ENCODE assay signal across 10 cellular contexts in the genomic region with DNA sequence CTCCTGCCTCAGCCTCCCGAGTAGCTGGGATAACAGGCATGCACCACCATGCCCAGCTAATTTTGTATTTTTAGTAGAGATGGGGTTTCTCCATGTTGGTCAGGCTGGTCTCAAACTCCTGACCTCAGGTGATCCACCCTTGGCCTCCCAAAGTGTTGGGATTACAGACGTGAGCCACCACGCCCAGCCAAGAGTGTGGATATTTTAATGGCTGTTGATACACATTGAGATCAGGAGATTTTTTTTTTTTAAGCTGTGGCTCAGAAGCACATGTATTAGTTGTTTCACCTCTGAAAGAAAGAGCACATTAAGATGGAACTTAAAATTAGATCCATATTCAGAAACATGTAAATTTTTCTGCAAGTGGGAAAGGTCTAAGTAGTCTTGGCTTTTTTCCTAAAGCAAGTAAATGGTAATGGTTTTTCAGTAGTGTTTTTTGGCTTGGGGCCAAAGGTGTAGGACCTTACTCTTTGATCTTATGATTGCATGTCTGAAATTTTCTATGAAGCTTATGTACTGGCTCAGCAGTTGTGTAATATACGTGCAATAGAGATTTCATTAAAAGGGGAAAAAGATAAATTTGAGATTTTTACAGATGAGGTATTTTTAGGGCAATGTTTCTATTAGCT. TPM values are rescaled to one million over a fixed set of nuclear protein-coding genes. Genes with fewer than 3 reads are reported as not detected.
DNase-seq lines count a peak whose midpoint lies in the region; ATAC-seq, FAIRE-seq and TF ChIP-seq lines count a peak whose summit lies in the region.
"Had no signal": no experiment of that assay in that cellular context is flagged by ENCODE, and none has a peak within 500 bp of the region (broad histone marks: within the 10 kb centered on the region; RNA-seq: fewer than 3 reads in every experiment).

No MANE protein-coding gene starts in this region.

- no peaks in the 10 kb centered on the region for H3K27me3 ChIP-seq in pancreas

- H3K36me3 ChIP-seq in pancreas: no peaks in the 10 kb centered on the region

- ATAC-seq in pancreas (peak in 3 of 4 donors; percentile 41 to 62 (median 49)), GM19328 (IDR thresholded peaks at IDR 0.05; ENCODE audit: unreplicated experiment) (no peak), GM18519 (IDR thresholded peaks at IDR 0.05; ENCODE audit: low FRiP score, unreplicated experiment) (no peak)
- ATAC-seq in activated CD4-positive, CD25-positive, alpha-beta regulatory T cell treated with anti-CD3 and anti-CD28 coated beads, Interleukin-2, amount 50 U/mL, for 24 hours: no peak
- ATAC-seq: naive thymus-derived CD8-positive, alpha-beta T cell had no signal

- TF ChIP-seq CTCF in choroid plexus epithelial cell (conservative IDR thresholded peaks at IDR 0.05; ENCODE audit: low read depth, low read length): no peak
- no peak for TF ChIP-seq CTCF in pancreas (IDR thresholded peaks at IDR 0.05)

- intact Hi-C loops in pancreas (cut with DNase I): no loop called here

- no peak overlapping the region for H3K27ac ChIP-seq in pancreas

- no peaks in the 10 kb centered on the region for H3K9me3 ChIP-seq in pancreas

- FAIRE-seq in pancreas (lab: Jason Lieb, UNC): no peak

- H3K4me3 ChIP-seq in choroid plexus epithelial cell (ENCODE audit: low read depth, low read length) (no peak overlapping the region), pancreas (no peak overlapping the region)

- DNase-seq in SIG-M5 treated with dmso at 0.1 percent for 504 hours (lab: John Stamatoyannopoulos, UW; ENCODE audit: unreplicated experiment) (peak; percentile 5), SIG-M5 (lab: John Stamatoyannopoulos, UW) (no peak), NCI-H510A treated with DMSO at 0.1 percent for 48 hours (lab: John Stamatoyannopoulos, UW) (peak; percentile 26), choroid plexus epithelial cell (ENCODE audit: low read depth) (peak; percentile 86), pancreas (no peak)
- DNase-seq: stimulated activated CD4-positive, alpha-beta T cell treated with anti-CD3 and anti-CD28 coated beads, Interleukin-4, amount 100 ng/mL, for 1 hour had no signal

- WGBS in pancreas, 2 donors: 62 to 63% methylated on average over 4 of the region's 4 CpGs

- H3K4me1 ChIP-seq in pancreas: peaks cover 5 to 15% (median 13%) of the 10 kb centered on the region in 3 donors

RNA-seq across cellular contexts. Expression of a gene that starts 9.9 kb away (rescaled TPM):
- 1 to 10 TPM; 3.3 to 8.9 (median 5.8) TPM for total RNA-seq in pancreas
- 1 to 10 TPM; 3.1 to 4.1 TPM for polyA plus RNA-seq in pancreas

RNA-seq across cellular contexts. Expression of a gene that starts 30.9 kb away (rescaled TPM):
- total RNA-seq in pancreas: 10 to 100 TPM; 39.7 to 66.2 (median 60.0) TPM
- polyA plus RNA-seq in pancreas: 10 to 100 TPM; 29.8 to 64.3 TPM

Comparison
In these comparisons a context has a peak if more than half of its experiments do, and no peak if none do; other contexts are left out.
1. DNase-seq: peak in SIG-M5 treated with dmso at 0.1 percent for 504 hours (single experiment), NCI-H510A treated with DMSO at 0.1 percent for 48 hours (single experiment) and choroid plexus epithelial cell (single experiment); none in SIG-M5 (single experiment) and pancreas (0 of 6).
2. ATAC-seq: peak in pancreas (3 of 4); none in activated CD4-positive, CD25-positive, alpha-beta regulatory T cell treated with anti-CD3 and anti-CD28 coated beads, Interleukin-2, amount 50 U/mL, for 24 hours (0 of 2), GM19328 (single experiment) and GM18519 (single experiment).